In the genomic region with DNA sequence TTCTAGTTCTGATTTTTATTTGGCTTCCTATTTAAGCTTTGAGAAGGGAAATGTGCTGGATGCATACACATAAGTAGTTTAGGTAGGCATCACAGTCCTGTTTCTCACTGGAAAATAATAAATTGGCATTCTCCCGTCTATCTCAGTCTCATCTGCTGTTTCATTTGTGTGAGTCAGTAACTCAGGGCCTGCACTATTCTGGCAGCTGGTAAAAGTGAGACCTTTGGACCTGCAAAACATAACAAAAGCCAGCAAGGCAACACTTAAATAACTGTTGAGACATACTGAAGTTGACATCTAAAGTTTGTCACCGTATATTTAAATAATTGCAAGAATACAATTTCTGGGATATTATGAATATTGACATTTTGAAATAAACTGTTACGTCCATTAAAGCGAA, we compare ENCODE assay signal across 30 cellular contexts.
"Had no signal": no experiment of that assay in that cellular context is flagged by ENCODE, and none has a peak within 500 bp of the region (broad histone marks: within the 10 kb centered on the region; RNA-seq: fewer than 3 reads in every experiment).

No MANE protein-coding gene starts in this region.

- H3K9me3 ChIP-seq: Peyer's patch, SJSA1, SK-N-SH had no signal

- H3K27ac ChIP-seq: brain microvascular endothelial cell, Peyer's patch, SJSA1, VCaP had no signal

- H3K9ac ChIP-seq: SK-N-SH had no signal

- H3K27me3 ChIP-seq: brain microvascular endothelial cell, Peyer's patch, SJSA1 had no signal

- H3K36me3 ChIP-seq: brain microvascular endothelial cell, Peyer's patch, SJSA1 had no signal

- H3K4me1 ChIP-seq: Peyer's patch, SJSA1 had no signal

- H3K4me3 ChIP-seq: Peyer's patch, SJSA1 had no signal

- ATAC-seq: activated naive CD8-positive, alpha-beta T cell treated with anti-CD3 and anti-CD28 coated beads, Interleukin-2, amount 50 U/mL, for 24 hours; T-cell; T-helper 17 cell had no signal

- DNase-seq: activated B cell treated with CpG ODN at 0.5 μM for 24 hours; activated CD4-positive, alpha-beta memory T cell treated with anti-CD3 and anti-CD28 coated beads for 36 hours; activated CD4-positive, alpha-beta T cell treated with anti-CD3 and anti-CD28 coated beads for 4 hours; activated CD4-positive, alpha-beta T cell treated with anti-CD3 and anti-CD28 coated beads, Interleukin-2, amount 50 U/mL, for 1 hour; activated CD4-positive, CD25-positive, alpha-beta regulatory T cell treated with anti-CD3 and anti-CD28 coated beads, Interleukin-2, amount 50 U/mL, for 72 hours; activated CD8-positive, alpha-beta memory T cell treated with anti-CD3 and anti-CD28 coated beads, Interleukin-2, amount 50 U/mL, for 4 hours; activated effector memory CD4-positive, alpha-beta T cell treated with Interleukin-2 at 50 U/mL for 16 hours; activated naive CD4-positive, alpha-beta T cell treated with anti-CD3 and anti-CD28 coated beads, Interleukin-2, amount 10 ng/mL, durations not matched to agents 7 days and 5 days; activated naive CD8-positive, alpha-beta T cell treated with anti-CD3 and anti-CD28 coated beads, Interleukin-2, amount 50 U/mL, for 24 hours; activated T-cell treated with anti-CD3 and anti-CD28 coated beads for 4 hours; activated T-cell treated with anti-CD3 and anti-CD28 coated beads, Interleukin-2, amount 50 U/mL, for 48 hours; anterior cingulate cortex; brain microvascular endothelial cell; Karpas-422; KBM-7; NCI-H1105 treated with DMSO at 0.1 percent for 48 hours; NCI-H1436; NCI-H1694; NCI-H1930; NCI-H2081 treated with DMSO at 0.1 percent for 48 hours; NCI-H345; NCI-H524 treated with DMSO at 0.1 percent for 48 hours; Peyer's patch; RPMI8226; SHP77 treated with DMSO at 0.1 percent for 48 hours; SK-N-SH; T-cell; T-helper 17 cell had no signal
